Comparison of ENCODE assay signal across 15 cellular contexts in genomic region chr21:8991088-8991907, GRCh38.
DNase-seq lines count a peak whose midpoint lies in the region; ATAC-seq, FAIRE-seq and TF ChIP-seq lines count a peak whose summit lies in the region.
"Had no signal": no experiment of that assay in that cellular context is flagged by ENCODE, and none has a peak within 500 bp of the region (broad histone marks: within the 10 kb centered on the region; RNA-seq: fewer than 3 reads in every experiment).

No MANE protein-coding gene starts in this region.

- no peaks in the 10 kb centered on the region for H3K36me3 ChIP-seq in bronchial epithelial cell (ENCODE audit: control insufficient read depth, insufficient read depth, low read length)
- H3K36me3 ChIP-seq in HepG2 (replicated peaks in 1 of 2; ENCODE audit: control insufficient read depth in 1 of 2, insufficient read depth in 2 of 2, low read length in 2 of 2) = no peaks in the 10 kb centered on the region
- H3K36me3 ChIP-seq: gastrocnemius medialis had no signal

- no peak for FAIRE-seq in bronchial epithelial cell (lab: Jason Lieb, UNC)
- no peak for FAIRE-seq in HepG2 (lab: Jason Lieb, UNC)

- CTCF ChIA-PET in HepG2 (lab: Yijun Ruan, JAX; ENCODE audit: low intra/inter-chr PET ratio, low total read pairs) = no interaction called here

- H3K4me3 ChIP-seq in bronchial epithelial cell (ENCODE audit: low read depth, low read length) (no peak overlapping the region), HepG2 (replicated peaks in 1 of 3; ENCODE audit: insufficient read depth in 1 of 3, low read depth in 2 of 3, low read length in 3 of 3) (no peak overlapping the region)
- H3K4me3 ChIP-seq: gastrocnemius medialis, psoas muscle had no signal

- no peak overlapping the region for H3K4me2 ChIP-seq in HepG2 (ENCODE audit: low read depth, low read length)

- H3K9ac ChIP-seq in HepG2 (ENCODE audit: insufficient read depth, low read depth, low read length) = no peak overlapping the region

- 8% methylated on average over 14 of the region's 14 CpGs for WGBS in HepG2 (ENCODE audit: low lambda C conversion rate)

- no peak for TF ChIP-seq POLR2A in HepG2 (IDR thresholded peaks at IDR 0.05; ENCODE audit: insufficient read depth in 1 of 2, low read depth in 2 of 2, low read length in 2 of 2)

- H3K79me2 ChIP-seq in HepG2 (ENCODE audit: insufficient read depth, low read length) = no peaks in the 10 kb centered on the region

- TF ChIP-seq EP300 in HepG2 (IDR thresholded peaks at IDR 0.05; ENCODE audit: low read depth in 2 of 2, low read length in 2 of 2) = no peak
- no peak for TF ChIP-seq EP300 in HepG2 (CRISPR knock-in tag; IDR thresholded peaks at IDR 0.05; ENCODE audit: borderline replicate concordance)

- POLR2A ChIA-PET in HepG2 (lab: Yijun Ruan, JAX) = no interaction called here

- peaks cover 73% of the 10 kb centered on the region for H3K9me3 ChIP-seq in HepG2 (ENCODE audit: low read length)
- H3K9me3 ChIP-seq: gastrocnemius medialis, psoas muscle had no signal

- peak; percentile 18 for DNase-seq in GM10266 (ENCODE audit: extremely low spot score)
- peak; percentile 80 for DNase-seq in NCI-H1048 (lab: John Stamatoyannopoulos, UW)
- DNase-seq in bronchial epithelial cell (ENCODE audit: low read depth) = peak; percentile 84
- DNase-seq in HepG2 (ENCODE audit: low spot score) = peak; percentile 92
- DNase-seq in NCI-H146 treated with DMSO at 0.1 percent for 48 hours (lab: John Stamatoyannopoulos, UW; ENCODE audit: unreplicated experiment) = no peak
- DNase-seq in COLO829 (ENCODE audit: low spot score) = no peak
- DNase-seq in T-helper 9 cell = no peak
- DNase-seq: activated CD4-positive, alpha-beta T cell treated with anti-CD3 and anti-CD28 coated beads for 36 hours; activated CD8-positive, alpha-beta memory T cell treated with anti-CD3 and anti-CD28 coated beads, Interleukin-2, amount 10 ng/mL, durations not matched to agents 7 days and 5 days; dermis blood vessel endothelial cell; gastrocnemius medialis; NCI-H1105; psoas muscle; stimulated activated CD4-positive, alpha-beta T cell treated with anti-CD3 and anti-CD28 coated beads, Interleukin-4, amount 100 ng/mL, for 4 hours had no signal

- BruUV-seq in HepG2 (replicated peaks; lab: Mats Ljungman, UMichigan) = no TSS peak

- ATAC-seq in HepG2 (peak; percentile 2), HG03159 (IDR thresholded peaks at IDR 0.05; ENCODE audit: unreplicated experiment) (no peak)
- ATAC-seq: activated CD4-positive, alpha-beta T cell treated with anti-CD3 and anti-CD28 coated beads for 36 hours; activated CD8-positive, alpha-beta memory T cell treated with anti-CD3 and anti-CD28 coated beads, Interleukin-2, amount 10 ng/mL, durations not matched to agents 7 days and 5 days; gastrocnemius medialis had no signal

- in situ Hi-C loops in HepG2 (cut with HindIII; ENCODE audit: extremely low pct_ligation_motif_present, low pct_unique_long_range_greater_than_20kb) = no loop called here

- H3K27me3 ChIP-seq in bronchial epithelial cell (ENCODE audit: control insufficient read depth, insufficient read depth, low read length) (no peaks in the 10 kb centered on the region), HepG2 (ENCODE audit: control insufficient read depth in 1 of 2, insufficient read depth in 2 of 2, low read length in 2 of 2) (no peaks in the 10 kb centered on the region)

- H4K20me1 ChIP-seq in HepG2 (ENCODE audit: insufficient read depth, low read length) = no peaks in the 10 kb centered on the region

- no peak overlapping the region for H2AFZ ChIP-seq in HepG2 (ENCODE audit: low read length)

- intact Hi-C loops in HepG2 (cut with micrococcal nuclease; ENCODE audit: unreplicated experiment) = no loop called here

- no peak overlapping the region for H3K27ac ChIP-seq in HepG2 (ENCODE audit: extremely low read length, insufficient read depth, low read length)
- H3K27ac ChIP-seq: gastrocnemius medialis, psoas muscle had no signal

- TF ChIP-seq CTCF in GM10266 (IDR thresholded peaks at IDR 0.05; ENCODE audit: control insufficient read depth, insufficient read depth, low read depth, missing control alignments) = no peak
- no peak for TF ChIP-seq CTCF in bronchial epithelial cell (IDR thresholded peaks at IDR 0.05; ENCODE audit: insufficient read depth, low read length, severe bottlenecking)
- no peak for TF ChIP-seq CTCF in HepG2 (CRISPR knock-in tag; IDR thresholded peaks at IDR 0.05)

- no peaks in the 10 kb centered on the region for H3K4me1 ChIP-seq in HepG2 (ENCODE audit: insufficient read depth, low read length)
- H3K4me1 ChIP-seq: gastrocnemius medialis, psoas muscle had no signal

- no peak for TF ChIP-seq RAD21 in HepG2 (CRISPR knock-in tag; IDR thresholded peaks at IDR 0.05)

TF ChIP-seq in HepG2, 621 proteins besides CTCF, POLR2A, EP300 and RAD21 (continues in another document):
- no peak for TF ChIP-seq ZNF10 (CRISPR knock-in tag; IDR thresholded peaks at IDR 0.05; ENCODE audit: borderline replicate concordance, low read depth)
- TF ChIP-seq CCDC6 (CRISPR knock-in tag; IDR thresholded peaks at IDR 0.05) = no peak
- peak; percentile 21 for TF ChIP-seq PCBP2 (optimal IDR thresholded peaks at IDR 0.05; ENCODE audit: low read depth, low read length, poor library complexity, severe bottlenecking)
- peak; percentile 70 for TF ChIP-seq CCAR2 (optimal IDR thresholded peaks at IDR 0.05; ENCODE audit: low read depth, low read length)
- peak; percentile 70 for TF ChIP-seq U2AF1 (optimal IDR thresholded peaks at IDR 0.05; ENCODE audit: low read depth, low read length)
- peak; percentile 38; the same call in 1 of the 2 replicates for TF ChIP-seq MNT (IDR thresholded peaks at IDR 0.05)
- no peak for TF ChIP-seq ATAD3A (CRISPR knock-in tag; IDR thresholded peaks at IDR 0.05)
- TF ChIP-seq RBM39 (IDR thresholded peaks at IDR 0.05; ENCODE audit: low read depth, low read length, poor library complexity, severe bottlenecking) = peak; percentile 15
- TF ChIP-seq RERE (CRISPR knock-in tag; IDR thresholded peaks at IDR 0.05; ENCODE audit: low read depth) = no peak
- TF ChIP-seq GATA4 (IDR thresholded peaks at IDR 0.05; ENCODE audit: borderline replicate concordance, low read depth) = peak; percentile 12; the same call in 1 of the 2 replicates

Comparison
In these comparisons a context has a peak if more than half of its experiments do, and no peak if none do; other contexts are left out.
1. DNase-seq: peak in GM10266 (single experiment), NCI-H1048 (single experiment), bronchial epithelial cell (single experiment) and HepG2 (single experiment); none in NCI-H146 treated with DMSO at 0.1 percent for 48 hours (single experiment), COLO829 (single experiment) and T-helper 9 cell (single experiment).